22 cellular contexts compared by ENCODE assay signal in the genomic region with DNA sequence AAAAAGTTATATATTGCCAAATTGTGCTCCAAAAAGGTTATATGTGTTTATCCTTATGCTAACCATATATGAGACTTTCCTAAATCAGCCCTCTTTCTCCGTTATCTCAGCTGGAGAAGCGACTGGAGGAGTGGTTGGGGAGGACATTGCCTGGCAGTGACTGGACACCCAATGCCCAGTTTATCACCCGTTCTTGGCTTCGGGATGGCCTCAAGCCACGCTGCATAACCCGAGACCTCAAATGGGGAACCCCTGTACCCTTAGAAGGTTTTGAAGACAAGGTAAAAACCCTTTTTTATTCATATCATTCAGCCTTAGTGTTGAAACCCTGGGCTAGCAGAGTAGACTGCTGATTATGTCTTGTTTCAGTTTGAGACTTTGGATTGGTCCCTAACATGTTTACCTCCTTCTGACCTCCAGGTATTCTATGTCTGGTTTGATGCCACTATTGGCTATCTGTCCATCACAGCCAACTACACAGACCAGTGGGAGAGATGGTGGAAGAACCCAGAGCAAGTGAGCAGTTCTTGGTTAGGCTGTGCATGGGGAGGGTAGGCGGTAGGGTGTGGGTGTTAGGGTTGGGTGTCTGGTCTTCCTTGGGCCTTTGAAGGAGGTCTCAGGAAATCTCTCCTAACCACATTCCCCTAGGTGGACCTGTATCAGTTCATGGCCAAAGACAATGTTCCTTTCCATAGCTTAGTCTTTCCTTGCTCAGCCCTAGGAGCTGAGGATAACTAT. TPM values are rescaled to one million over a fixed set of nuclear protein-coding genes. Genes with fewer than 3 reads are reported as not detected.
A peak's percentile ranks its signal among the peaks of the same experiment; 100 is the strongest.
DNase-seq lines count a peak whose midpoint lies in the region; ATAC-seq and TF ChIP-seq lines count a peak whose summit lies in the region.
"Had no signal": no experiment of that assay in that cellular context is flagged by ENCODE, and none has a peak within 500 bp of the region (broad histone marks: within the 10 kb centered on the region; RNA-seq: fewer than 3 reads in every experiment).

No MANE protein-coding gene starts in this region.

- H3K27ac Mint-ChIP-seq in activated naive CD4-positive, alpha-beta T cell treated with anti-CD3 and anti-CD28 coated beads, Interleukin-2, amount 50 U/mL, for 24 hours, result peak overlapping the region; percentile 68
- H3K27ac Mint-ChIP-seq in activated naive CD4-positive, alpha-beta T cell treated with anti-CD3 and anti-CD28 coated beads, Interleukin-2, amount 10 ng/mL, durations not matched to agents 7 days and 5 days, result no peak overlapping the region
- peak overlapping the region; percentile 57 for H3K27ac Mint-ChIP-seq in activated CD8-positive, alpha-beta T cell treated with anti-CD3 and anti-CD28 coated beads for 36 hours
- peak overlapping the region; percentile 77 for H3K27ac Mint-ChIP-seq in glutamatergic neuron (ENCODE audit: unreplicated experiment)
- peak overlapping the region; percentile 74 for H3K27ac Mint-ChIP-seq in stimulated activated naive B cell treated with anti-CD40 and anti-IgM and Interleukin-4, amounts not matched to agents 10 μg/mL and 1 μg/mL and 100 μg/mL, for 72 hours
- H3K27ac Mint-ChIP-seq: GM23338 had no signal

- peaks cover 17% of the 10 kb centered on the region for H3K36me3 Mint-ChIP-seq in activated naive CD4-positive, alpha-beta T cell treated with anti-CD3 and anti-CD28 coated beads, Interleukin-2, amount 50 U/mL, for 24 hours
- peaks cover 62% of the 10 kb centered on the region for H3K36me3 Mint-ChIP-seq in activated naive CD4-positive, alpha-beta T cell treated with anti-CD3 and anti-CD28 coated beads, Interleukin-2, amount 10 ng/mL, durations not matched to agents 7 days and 5 days
- peaks cover 60% of the 10 kb centered on the region for H3K36me3 Mint-ChIP-seq in activated CD8-positive, alpha-beta T cell treated with anti-CD3 and anti-CD28 coated beads for 36 hours (ENCODE audit: low read depth)
- H3K36me3 Mint-ChIP-seq in glutamatergic neuron (ENCODE audit: unreplicated experiment), result peaks cover 12% of the 10 kb centered on the region
- H3K36me3 Mint-ChIP-seq in stimulated activated naive B cell treated with anti-CD40 and anti-IgM and Interleukin-4, amounts not matched to agents 10 μg/mL and 1 μg/mL and 100 μg/mL, for 72 hours, result peaks cover 46 to 61% of the 10 kb centered on the region in 2 donors

- no peaks in the 10 kb centered on the region for H3K27me3 Mint-ChIP-seq in activated naive CD4-positive, alpha-beta T cell treated with anti-CD3 and anti-CD28 coated beads, Interleukin-2, amount 50 U/mL, for 24 hours
- no peaks in the 10 kb centered on the region for H3K27me3 Mint-ChIP-seq in activated naive CD4-positive, alpha-beta T cell treated with anti-CD3 and anti-CD28 coated beads, Interleukin-2, amount 10 ng/mL, durations not matched to agents 7 days and 5 days
- H3K27me3 Mint-ChIP-seq in activated CD8-positive, alpha-beta T cell treated with anti-CD3 and anti-CD28 coated beads for 36 hours, result no peaks in the 10 kb centered on the region
- peaks cover 11% of the 10 kb centered on the region for H3K27me3 Mint-ChIP-seq in glutamatergic neuron (ENCODE audit: unreplicated experiment)
- H3K27me3 Mint-ChIP-seq in stimulated activated naive B cell treated with anti-CD40 and anti-IgM and Interleukin-4, amounts not matched to agents 10 μg/mL and 1 μg/mL and 100 μg/mL, for 72 hours, result no peaks in the 10 kb centered on the region

- no peak for ATAC-seq in activated CD8-positive, alpha-beta T cell treated with anti-CD3 and anti-CD28 coated beads for 36 hours
- no peak for ATAC-seq in stimulated activated naive B cell treated with anti-CD40 and anti-IgM and Interleukin-4, amounts not matched to agents 10 μg/mL and 1 μg/mL and 100 μg/mL, for 72 hours (replicated peaks)
- no peak for ATAC-seq in Right ventricle myocardium superior (ENCODE audit: poor library complexity)
- ATAC-seq: GM23338, pancreas, sciatic nerve had no signal

- CTCF ChIA-PET in activated naive CD4-positive, alpha-beta T cell treated with anti-CD3 and anti-CD28 coated beads, Interleukin-2, amount 10 ng/mL, durations not matched to agents 7 days and 5 days (lab: Charles Lee), result no interaction called here
- CTCF ChIA-PET in activated CD8-positive, alpha-beta T cell treated with anti-CD3 and anti-CD28 coated beads for 36 hours (lab: Charles Lee), result interaction anchor here (0.6 kb wide), 1 partner anchor 20 kb away, joined by 3 read pairs; no protein-coding TSS in a partner anchor

- no peak for DNase-seq in activated naive CD4-positive, alpha-beta T cell treated with anti-CD3 and anti-CD28 coated beads, Interleukin-2, amount 10 ng/mL, durations not matched to agents 7 days and 5 days
- no peak for DNase-seq in activated CD8-positive, alpha-beta T cell treated with anti-CD3 and anti-CD28 coated beads for 36 hours
- DNase-seq in glutamatergic neuron (no peak), Right ventricle myocardium superior (no peak), NCI-H1694 (lab: John Stamatoyannopoulos, UW) (no peak), dedifferentiated amniotic fluid mesenchymal stem cell (ENCODE audit: extremely low spot score) (no peak)
- DNase-seq in stimulated activated naive B cell treated with anti-CD40 and anti-IgM and Interleukin-4, amounts not matched to agents 10 μg/mL and 1 μg/mL and 100 μg/mL, for 72 hours, result no peak
- DNase-seq: anterior cingulate cortex, COR-L47, dorsolateral prefrontal cortex, foreskin fibroblast, hypothalamus, kidney, NCI-H1436, NCI-H2171 treated with DMSO at 0.1 percent for 48 hours, NCI-H774, pancreas, WERI-Rb-1 had no signal

- H3K4me3 Mint-ChIP-seq in activated naive CD4-positive, alpha-beta T cell treated with anti-CD3 and anti-CD28 coated beads, Interleukin-2, amount 50 U/mL, for 24 hours, result no peak overlapping the region
- H3K4me3 Mint-ChIP-seq in activated naive CD4-positive, alpha-beta T cell treated with anti-CD3 and anti-CD28 coated beads, Interleukin-2, amount 10 ng/mL, durations not matched to agents 7 days and 5 days, result no peak overlapping the region
- H3K4me3 Mint-ChIP-seq in activated CD8-positive, alpha-beta T cell treated with anti-CD3 and anti-CD28 coated beads for 36 hours, result no peak overlapping the region
- H3K4me3 Mint-ChIP-seq in glutamatergic neuron (ENCODE audit: unreplicated experiment), result peak overlapping the region; percentile 55
- no peak overlapping the region for H3K4me3 Mint-ChIP-seq in stimulated activated naive B cell treated with anti-CD40 and anti-IgM and Interleukin-4, amounts not matched to agents 10 μg/mL and 1 μg/mL and 100 μg/mL, for 72 hours
- H3K4me3 Mint-ChIP-seq: GM23338 had no signal

- POLR2A ChIA-PET in activated CD8-positive, alpha-beta T cell treated with anti-CD3 and anti-CD28 coated beads for 36 hours (lab: Charles Lee), result interaction anchor here (0.7 to 2.0 kb wide), 4 partner anchors 22 to 35 kb away, joined by 3 to 6 read pairs (median 4); a partner anchor contains a TSS

- no peaks in the 10 kb centered on the region for H3K9me3 Mint-ChIP-seq in activated naive CD4-positive, alpha-beta T cell treated with anti-CD3 and anti-CD28 coated beads, Interleukin-2, amount 50 U/mL, for 24 hours
- H3K9me3 Mint-ChIP-seq in activated naive CD4-positive, alpha-beta T cell treated with anti-CD3 and anti-CD28 coated beads, Interleukin-2, amount 10 ng/mL, durations not matched to agents 7 days and 5 days, result no peaks in the 10 kb centered on the region
- no peaks in the 10 kb centered on the region for H3K9me3 Mint-ChIP-seq in activated CD8-positive, alpha-beta T cell treated with anti-CD3 and anti-CD28 coated beads for 36 hours
- peaks cover 19% of the 10 kb centered on the region for H3K9me3 Mint-ChIP-seq in glutamatergic neuron (ENCODE audit: unreplicated experiment)
- H3K9me3 Mint-ChIP-seq in stimulated activated naive B cell treated with anti-CD40 and anti-IgM and Interleukin-4, amounts not matched to agents 10 μg/mL and 1 μg/mL and 100 μg/mL, for 72 hours, result no peaks in the 10 kb centered on the region

- no peak for TF ChIP-seq CTCF in activated CD8-positive, alpha-beta T cell treated with anti-CD3 and anti-CD28 coated beads for 36 hours (IDR thresholded peaks at IDR 0.05)
- no peak for TF ChIP-seq CTCF in glutamatergic neuron (IDR thresholded peaks at IDR 0.05; ENCODE audit: partially characterized antibody, unreplicated experiment)

- H3K4me1 Mint-ChIP-seq in activated naive CD4-positive, alpha-beta T cell treated with anti-CD3 and anti-CD28 coated beads, Interleukin-2, amount 50 U/mL, for 24 hours, result peaks cover 9% of the 10 kb centered on the region
- peaks cover 2% of the 10 kb centered on the region for H3K4me1 Mint-ChIP-seq in activated naive CD4-positive, alpha-beta T cell treated with anti-CD3 and anti-CD28 coated beads, Interleukin-2, amount 10 ng/mL, durations not matched to agents 7 days and 5 days
- peaks cover 7% of the 10 kb centered on the region for H3K4me1 Mint-ChIP-seq in activated CD8-positive, alpha-beta T cell treated with anti-CD3 and anti-CD28 coated beads for 36 hours (ENCODE audit: low read depth)
- H3K4me1 Mint-ChIP-seq in glutamatergic neuron (ENCODE audit: low read depth, unreplicated experiment), result no peaks in the 10 kb centered on the region
- H3K4me1 Mint-ChIP-seq in stimulated activated naive B cell treated with anti-CD40 and anti-IgM and Interleukin-4, amounts not matched to agents 10 μg/mL and 1 μg/mL and 100 μg/mL, for 72 hours, result peaks cover 5 to 12% of the 10 kb centered on the region in 2 donors

- intact Hi-C loops in activated CD8-positive, alpha-beta T cell treated with anti-CD3 and anti-CD28 coated beads for 36 hours (cut with micrococcal nuclease), result no loop called here
- intact Hi-C loops in Right ventricle myocardium superior (cut with DNase I), result no loop called here

RNA-seq across cellular contexts. Expression of a gene that starts 8.6 kb away (rescaled TPM):
- 10 to 100 TPM; 28.0 TPM for total RNA-seq in activated CD8-positive, alpha-beta T cell treated with anti-CD3 and anti-CD28 coated beads for 36 hours
- total RNA-seq in glutamatergic neuron (ENCODE audit: unreplicated experiment) (70.9 TPM), Right ventricle myocardium superior (16.4 TPM)

RNA-seq across cellular contexts. Expression of a gene that starts 10.9 kb away (rescaled TPM):
- total RNA-seq in activated CD8-positive, alpha-beta T cell treated with anti-CD3 and anti-CD28 coated beads for 36 hours, result 10 to 100 TPM; 46.5 to 47.3 TPM
- total RNA-seq in glutamatergic neuron (ENCODE audit: unreplicated experiment) (108 TPM), Right ventricle myocardium superior (25.4 TPM)

RNA-seq across cellular contexts. Expression of a gene that starts 23.9 kb away (rescaled TPM):
- 100 to 1,000 TPM; 343 to 345 TPM for total RNA-seq in activated CD8-positive, alpha-beta T cell treated with anti-CD3 and anti-CD28 coated beads for 36 hours
- 870 TPM for total RNA-seq in glutamatergic neuron (ENCODE audit: unreplicated experiment)
- 63.5 TPM for total RNA-seq in Right ventricle myocardium superior

RNA-seq across cellular contexts. Expression of a gene that starts 32.1 kb away (rescaled TPM):
- 100 to 1,000 TPM; 125 to 128 TPM for total RNA-seq in activated CD8-positive, alpha-beta T cell treated with anti-CD3 and anti-CD28 coated beads for 36 hours
- total RNA-seq in glutamatergic neuron (ENCODE audit: unreplicated experiment), result 52.0 TPM
- 4.1 TPM for total RNA-seq in Right ventricle myocardium superior
- total RNA-seq: lung microvascular endothelial cell had no signal

RNA-seq across cellular contexts. Expression of a gene that starts 35.2 kb away (rescaled TPM):
- 10 to 100 TPM; 66.2 to 68.6 TPM for total RNA-seq in activated CD8-positive, alpha-beta T cell treated with anti-CD3 and anti-CD28 coated beads for 36 hours
- total RNA-seq in glutamatergic neuron (ENCODE audit: unreplicated experiment) (484 TPM), Right ventricle myocardium superior (95.0 TPM)
